Comparison of ENCODE assay signal across 8 cellular contexts in the genomic region with DNA sequence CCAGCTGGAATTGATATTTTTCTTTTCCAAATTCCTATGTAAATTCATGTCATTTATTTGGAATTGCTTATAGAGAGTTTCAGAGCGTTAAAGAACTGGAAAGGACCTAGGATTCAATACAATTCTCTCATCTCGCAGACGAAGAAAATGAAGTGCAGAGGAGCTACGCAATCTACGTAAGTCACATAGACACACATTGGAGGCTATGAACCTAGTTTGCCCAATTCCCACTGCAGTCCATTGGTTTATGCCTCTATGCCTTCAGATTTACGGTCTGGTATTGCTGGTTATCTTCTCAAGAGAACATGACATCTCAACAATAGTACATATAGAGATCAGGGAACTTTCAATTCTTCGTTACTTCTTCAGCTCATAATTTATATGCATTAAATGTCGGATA. TPM values are rescaled to one million over a fixed set of nuclear protein-coding genes. Genes with fewer than 3 reads are reported as not detected.
A peak's percentile ranks its signal among the peaks of the same experiment; 100 is the strongest.
DNase-seq lines count a peak whose midpoint lies in the region; ATAC-seq, FAIRE-seq and TF ChIP-seq lines count a peak whose summit lies in the region.

No MANE protein-coding gene starts in this region.

- no peak overlapping the region for H2BK15ac ChIP-seq in mesendoderm (replicated peaks; ENCODE audit: low read depth)

- no peak for FAIRE-seq in A549 (lab: Jason Lieb, UNC)

- peaks cover 27% of the 10 kb centered on the region for H3K79me2 ChIP-seq in mesendoderm (ENCODE audit: control insufficient read depth, insufficient read depth, low read length)

- H3K4me3 ChIP-seq in A549 (no peak overlapping the region), mesendoderm (ENCODE audit: low read length) (no peak overlapping the region)

- H3K27ac Mint-ChIP-seq in IgD-negative memory B cell (peak overlapping the region; percentile 57 to 97 (median 95)), nephron (peak overlapping the region; percentile 77 to 94 (median 91))

- no peak overlapping the region for H2BK120ac ChIP-seq in mesendoderm (ENCODE audit: low read depth, low read length)

- H4K8ac ChIP-seq in mesendoderm (ENCODE audit: low read depth, low read length) = no peak overlapping the region

- no peak for TF ChIP-seq RAD21 in A549 (conservative IDR thresholded peaks at IDR 0.05 in 1 of 2, IDR thresholded peaks at IDR 0.05 in 1 of 2)

- no peak for TF ChIP-seq EP300 in A549 (IDR thresholded peaks at IDR 0.05)

- H3K27ac ChIP-seq in A549 (no peak overlapping the region), caudate nucleus (ENCODE audit: low read depth, low read length) (peak overlapping the region; percentile 2), mesendoderm (ENCODE audit: low read depth, low read length) (no peak overlapping the region)

- H3K36me3 Mint-ChIP-seq in IgD-negative memory B cell (no peaks in the 10 kb centered on the region), nephron (ENCODE audit: low read depth) (peaks cover 4% of the 10 kb centered on the region)

- no peak overlapping the region for H3K56ac ChIP-seq in mesendoderm (ENCODE audit: low read length)

- H3K4me2 ChIP-seq in A549 (peak overlapping the region; percentile 83; the same call in 1 of the 3 replicates), mesendoderm (ENCODE audit: low read length) (no peak overlapping the region)

- H3K36me3 ChIP-seq in mesendoderm (ENCODE audit: control insufficient read depth, insufficient read depth, low read length) = no peaks in the 10 kb centered on the region

- no peak overlapping the region for H3K9ac ChIP-seq in mesendoderm (ENCODE audit: low read length)

- H3K27me3 ChIP-seq in mesendoderm (ENCODE audit: insufficient read depth, low read length, poor library complexity) = no peaks in the 10 kb centered on the region

- ATAC-seq in A549 (no peak), GM18502 (IDR thresholded peaks at IDR 0.05; ENCODE audit: poor library complexity, unreplicated experiment) (no peak)

- H4K5ac ChIP-seq in mesendoderm (ENCODE audit: low read length) = no peak overlapping the region

- H3K4me1 Mint-ChIP-seq in IgD-negative memory B cell = peaks cover 21 to 29% (median 26%) of the 10 kb centered on the region in 3 donors
- H3K4me1 Mint-ChIP-seq in nephron = peaks cover 34% of the 10 kb centered on the region

- no peak overlapping the region for H3K23ac ChIP-seq in mesendoderm (ENCODE audit: low read length)

- no peak overlapping the region for H2BK5ac ChIP-seq in mesendoderm (ENCODE audit: low read length)

- peaks cover 4% of the 10 kb centered on the region for H3K79me1 ChIP-seq in mesendoderm (ENCODE audit: low read length)

- TF ChIP-seq POLR2A in A549 (IDR thresholded peaks at IDR 0.05; ENCODE audit: low read length) = no peak

- H3K4me3 Mint-ChIP-seq in IgD-negative memory B cell (peak overlapping the region; percentile 90 to 98 (median 94)), nephron (peak overlapping the region; percentile 89 to 92 (median 92))

- TF ChIP-seq CTCF in A549 (IDR thresholded peaks at IDR 0.05) (no peak), nephron (IDR thresholded peaks at IDR 0.05; ENCODE audit: unreplicated experiment in 3 of 3) (no peak), GM10266 (IDR thresholded peaks at IDR 0.05; ENCODE audit: control insufficient read depth, insufficient read depth, low read depth, missing control alignments) (no peak)

- no peak overlapping the region for H3K18ac ChIP-seq in mesendoderm (ENCODE audit: low read length)

- POLR2A ChIA-PET in A549 (lab: Yijun Ruan, JAX) = interaction anchor here (3.6 kb wide), 1 partner anchor 112 kb away, joined by 14 read pairs; the partner anchor contains the start of genes SWT1 and TRMT1L

- H3K4ac ChIP-seq in mesendoderm (ENCODE audit: low read depth, low read length) = no peak overlapping the region

- H3K27me3 Mint-ChIP-seq in IgD-negative memory B cell = no peaks in the 10 kb centered on the region
- H3K27me3 Mint-ChIP-seq in nephron (ENCODE audit: low read depth) = no peaks in the 10 kb centered on the region

- CTCF ChIA-PET in A549 (lab: Yijun Ruan, JAX) = interaction anchor here (0.8 to 1.0 kb wide), 2 partner anchors 9 to 71 kb away, joined by 3 read pairs; no protein-coding TSS in a partner anchor

- DNase-seq in A549 (ENCODE audit: low read depth in 1 of 2, low spot score in 1 of 2) (no peak), caudate nucleus (lab: John Stamatoyannopoulos, UW) (no peak), SKM-1 (lab: John Stamatoyannopoulos, UW; ENCODE audit: unreplicated experiment) (no peak), GM10266 (ENCODE audit: extremely low spot score) (no peak), mesendoderm (no peak)

- H3K9me3 ChIP-seq in A549 = no peaks in the 10 kb centered on the region

- no peak overlapping the region for H2AK5ac ChIP-seq in mesendoderm (ENCODE audit: low read length)

- H3K4me1 ChIP-seq in A549 = peaks cover 15% of the 10 kb centered on the region
- peaks cover 4% of the 10 kb centered on the region for H3K4me1 ChIP-seq in mesendoderm (ENCODE audit: control insufficient read depth, low read depth, low read length)

- WGBS in A549 (ENCODE audit: missing lambda C conversion rate) = 94% methylated on average over 8 of the region's 8 CpGs
- no CpG with 5 or more reads among the region's 8 CpGs for WGBS in mesendoderm (ENCODE audit: extremely low coverage, insufficient coverage, low lambda C conversion rate)

- H3K9me3 Mint-ChIP-seq in IgD-negative memory B cell = peaks cover 0 to 2% (median 0%) of the 10 kb centered on the region in 3 donors
- no peaks in the 10 kb centered on the region for H3K9me3 Mint-ChIP-seq in nephron

TF ChIP-seq in A549, 52 proteins besides CTCF, POLR2A, EP300 and RAD21:
- TF ChIP-seq ESRRA (IDR thresholded peaks at IDR 0.05; ENCODE audit: borderline replicate concordance, low read length) (no peak), POLR2AphosphoS2 (conservative IDR thresholded peaks at IDR 0.05; ENCODE audit: low read length) (no peak), SREBF2 (IDR thresholded peaks at IDR 0.05) (no peak), HMGXB4 (CRISPR knock-in tag; IDR thresholded peaks at IDR 0.05; ENCODE audit: borderline replicate concordance) (no peak)
- TF ChIP-seq, protein P1, sequence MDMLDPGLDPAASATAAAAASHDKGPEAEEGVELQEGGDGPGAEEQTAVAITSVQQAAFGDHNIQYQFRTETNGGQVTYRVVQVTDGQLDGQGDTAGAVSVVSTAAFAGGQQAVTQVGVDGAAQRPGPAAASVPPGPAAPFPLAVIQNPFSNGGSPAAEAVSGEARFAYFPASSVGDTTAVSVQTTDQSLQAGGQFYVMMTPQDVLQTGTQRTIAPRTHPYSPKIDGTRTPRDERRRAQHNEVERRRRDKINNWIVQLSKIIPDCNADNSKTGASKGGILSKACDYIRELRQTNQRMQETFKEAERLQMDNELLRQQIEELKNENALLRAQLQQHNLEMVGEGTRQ (IDR thresholded peaks at IDR 0.05) = no peak
- TF ChIP-seq, protein P2, sequence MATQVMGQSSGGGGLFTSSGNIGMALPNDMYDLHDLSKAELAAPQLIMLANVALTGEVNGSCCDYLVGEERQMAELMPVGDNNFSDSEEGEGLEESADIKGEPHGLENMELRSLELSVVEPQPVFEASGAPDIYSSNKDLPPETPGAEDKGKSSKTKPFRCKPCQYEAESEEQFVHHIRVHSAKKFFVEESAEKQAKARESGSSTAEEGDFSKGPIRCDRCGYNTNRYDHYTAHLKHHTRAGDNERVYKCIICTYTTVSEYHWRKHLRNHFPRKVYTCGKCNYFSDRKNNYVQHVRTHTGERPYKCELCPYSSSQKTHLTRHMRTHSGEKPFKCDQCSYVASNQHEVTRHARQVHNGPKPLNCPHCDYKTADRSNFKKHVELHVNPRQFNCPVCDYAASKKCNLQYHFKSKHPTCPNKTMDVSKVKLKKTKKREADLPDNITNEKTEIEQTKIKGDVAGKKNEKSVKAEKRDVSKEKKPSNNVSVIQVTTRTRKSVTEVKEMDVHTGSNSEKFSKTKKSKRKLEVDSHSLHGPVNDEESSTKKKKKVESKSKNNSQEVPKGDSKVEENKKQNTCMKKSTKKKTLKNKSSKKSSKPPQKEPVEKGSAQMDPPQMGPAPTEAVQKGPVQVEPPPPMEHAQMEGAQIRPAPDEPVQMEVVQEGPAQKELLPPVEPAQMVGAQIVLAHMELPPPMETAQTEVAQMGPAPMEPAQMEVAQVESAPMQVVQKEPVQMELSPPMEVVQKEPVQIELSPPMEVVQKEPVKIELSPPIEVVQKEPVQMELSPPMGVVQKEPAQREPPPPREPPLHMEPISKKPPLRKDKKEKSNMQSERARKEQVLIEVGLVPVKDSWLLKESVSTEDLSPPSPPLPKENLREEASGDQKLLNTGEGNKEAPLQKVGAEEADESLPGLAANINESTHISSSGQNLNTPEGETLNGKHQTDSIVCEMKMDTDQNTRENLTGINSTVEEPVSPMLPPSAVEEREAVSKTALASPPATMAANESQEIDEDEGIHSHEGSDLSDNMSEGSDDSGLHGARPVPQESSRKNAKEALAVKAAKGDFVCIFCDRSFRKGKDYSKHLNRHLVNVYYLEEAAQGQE (IDR thresholded peaks at IDR 0.05) = no peak

RNA-seq across cellular contexts. Expression of gene RNF2, which starts 1.0 kb away (rescaled TPM):
- polyA plus RNA-seq in A549 (2011; rRNA removed) = 38.2 and 39.0 TPM in 2 replicates
- polyA plus RNA-seq in A549 (2012; cell fraction: cytosol; rRNA removed) = 11.1 and 11.4 TPM in 2 replicates
- polyA plus RNA-seq in A549 (2012; cell fraction: nucleus; rRNA removed) = 3.2 and 3.7 TPM in 2 replicates
- polyA plus RNA-seq in A549 (2017; fragmentation: RNase III; extraction: RNeasy Plus Mini Kit Qiagen cat#74134 plus additional on column Dnase treatment) = 15.0 to 18.3 TPM (median 16.6 TPM) in 3 replicates
- 21.3 and 24.6 TPM in 2 replicates for polyA minus RNA-seq in A549 (2011; rRNA and poly(A)+ RNA removed)
- polyA plus RNA-seq in IgD-negative memory B cell = 28.3 TPM
- polyA plus RNA-seq in mesendoderm (2013, experiment 1 of 2) = 68.2 TPM
- polyA plus RNA-seq in mesendoderm (2013, experiment 2 of 2) = 67.8 TPM
